8 cellular contexts compared by ENCODE assay signal in genomic region chr15:78077053-78077859, GRCh38. TPM values are rescaled to one million over a fixed set of nuclear protein-coding genes. Genes with fewer than 3 reads are reported as not detected.
A peak's percentile ranks its signal among the peaks of the same experiment; 100 is the strongest.
DNase-seq lines count a peak whose midpoint lies in the region; ATAC-seq and TF ChIP-seq lines count a peak whose summit lies in the region.

Gene TBC1D2B, minus strand, starts transcription at chr15:78077711. Its CDS starts 59 bp downstream, at chr15:78077652.

- peak in 1 of 6 experiments; percentile 3 for TF ChIP-seq CTCF in adrenal gland (IDR thresholded peaks at IDR 0.05)

- POLR2A ChIA-PET in T-cell (lab: Charles Lee): no interaction called here

- H3K27me3 ChIP-seq in adrenal gland: no peaks in the 10 kb centered on the region

- H3K4me1 Mint-ChIP-seq in IgD-negative memory B cell: peaks cover 9 to 23% (median 18%) of the 10 kb centered on the region in 3 donors
- peaks cover 38 to 52% (median 45%) of the 10 kb centered on the region in 3 donors for H3K4me1 Mint-ChIP-seq in T-cell

- H3K4me3 ChIP-seq in adrenal gland: peak within 1 kb of the TSS; percentile 18 to 97 (median 93)

- H3K36me3 Mint-ChIP-seq in IgD-negative memory B cell: no peaks in the 10 kb centered on the region
- H3K36me3 Mint-ChIP-seq in T-cell: peaks cover 8% of the 10 kb centered on the region

- peak within 1 kb of the TSS; percentile 75 to 98 (median 92) for H3K27ac ChIP-seq in adrenal gland

- peak; percentile 75 for ATAC-seq in GM21390 (IDR thresholded peaks at IDR 0.05; ENCODE audit: unreplicated experiment)
- peak; percentile 84 to 91 (median 86) for ATAC-seq in T-cell (replicated peaks in 1 of 4)
- ATAC-seq in left ventricle myocardium superior: peak; percentile 76

- no peaks in the 10 kb centered on the region for H3K9me3 ChIP-seq in adrenal gland (replicated peaks in 1 of 3)

- no peaks in the 10 kb centered on the region for H3K36me3 ChIP-seq in adrenal gland (replicated peaks in 1 of 2)

- 0 to 1% (median 0%) methylated on average over 9 to 104 of the region's 104 CpGs for WGBS in adrenal gland, 4 donors

- H3K27me3 Mint-ChIP-seq in IgD-negative memory B cell (no peaks in the 10 kb centered on the region), T-cell (no peaks in the 10 kb centered on the region)

- CTCF ChIA-PET in T-cell (lab: Charles Lee): interaction anchor here in 1 of 2 donors (1.0 to 1.5 kb wide), 2 partner anchors 8 to 32 kb away, joined by 3 to 9 read pairs; no protein-coding TSS in a partner anchor

- DNase-seq in D341Med (ENCODE audit: low spot score) (peak; percentile 94), T-cell (peak; percentile 21 to 74 (median 59)), adrenal gland (peak; percentile 65 to 76 (median 71)), left ventricle myocardium superior (peak; percentile 83), putamen (ENCODE audit: low spot score) (peak; percentile 69), NCI-H2107 treated with DMSO at 0.1 percent for 48 hours (lab: John Stamatoyannopoulos, UW; ENCODE audit: unreplicated experiment) (no peak)

- TF ChIP-seq POLR2A in adrenal gland (IDR thresholded peaks at IDR 0.05): peak; percentile 44 to 65

- peak within 1 kb of the TSS; percentile 92 to 98 (median 98) for H3K4me3 Mint-ChIP-seq in IgD-negative memory B cell
- H3K4me3 Mint-ChIP-seq in T-cell: peak within 1 kb of the TSS; percentile 99 to 100 (median 99)

- peaks cover 28 to 50% of the 10 kb centered on the region in 2 donors for H3K4me1 ChIP-seq in adrenal gland (replicated peaks in 1 of 2)

- peak within 1 kb of the TSS; percentile 76 to 93 (median 88) for H3K27ac Mint-ChIP-seq in IgD-negative memory B cell
- peak within 1 kb of the TSS; percentile 98 to 99 for H3K27ac Mint-ChIP-seq in T-cell

- H3K9me3 Mint-ChIP-seq in IgD-negative memory B cell (no peaks in the 10 kb centered on the region), T-cell (no peaks in the 10 kb centered on the region)

- intact Hi-C loops in adrenal gland (cut with DNase I) (no loop called here), left ventricle myocardium superior (cut with micrococcal nuclease) (no loop called here)

RNA-seq across cellular contexts. Expression of gene TBC1D2B, which starts in this region (rescaled TPM):
- 1.7 TPM for polyA plus RNA-seq in IgD-negative memory B cell
- total RNA-seq in T-cell: 100 to 1,000 TPM in 3 of 5 donors, 10 to 100 TPM in 2; 86.1 to 106 (median 101) TPM
- 10 to 100 TPM; 32.4 to 95.0 (median 66.5) TPM for total RNA-seq in adrenal gland
- 10 to 100 TPM; 16.3 to 24.5 (median 18.2) TPM for polyA plus RNA-seq in adrenal gland
- total RNA-seq in left ventricle myocardium superior: 11.9 TPM
